In genomic region chr17:12136646-12137045, GRCh38 we compare ENCODE assay signal across 26 cellular contexts.
DNase-seq lines count a peak whose midpoint lies in the region; ATAC-seq and TF ChIP-seq lines count a peak whose summit lies in the region.
"Had no signal": no experiment of that assay in that cellular context is flagged by ENCODE, and none has a peak within 500 bp of the region (broad histone marks: within the 10 kb centered on the region; RNA-seq: fewer than 3 reads in every experiment).

No MANE protein-coding gene starts in this region.

- peaks cover 30% of the 10 kb centered on the region for H3K36me3 Mint-ChIP-seq in chondrocyte (ENCODE audit: low read depth)

- H2BK5ac ChIP-seq in trophoblast cell (ENCODE audit: low read depth, low read length, poor library complexity), result no peak overlapping the region

- H3K14ac ChIP-seq in trophoblast cell (ENCODE audit: low read length), result no peak overlapping the region

- in situ Hi-C loops in astrocyte of the cerebellum (cut with HindIII; ENCODE audit: low sequenced_read_pairs), result no loop called here
- in situ Hi-C loops in astrocyte of the spinal cord (cut with HindIII; ENCODE audit: low sequenced_read_pairs), result no loop called here

- no peak overlapping the region for H3K27ac Mint-ChIP-seq in chondrocyte (ENCODE audit: unreplicated experiment)
- H3K27ac Mint-ChIP-seq: CD14-positive monocyte; CD4-positive, alpha-beta memory T cell; CD4-positive, CD25-positive, alpha-beta regulatory T cell had no signal

- no peak overlapping the region for H2BK12ac ChIP-seq in trophoblast cell (ENCODE audit: low read length)

- no peak overlapping the region for H2AFZ ChIP-seq in trophoblast cell (ENCODE audit: insufficient read depth, low read length, poor library complexity)

- H4K8ac ChIP-seq in trophoblast cell (ENCODE audit: low read depth, low read length), result no peak overlapping the region

- H3K9me3 Mint-ChIP-seq in chondrocyte (ENCODE audit: low read depth), result peaks cover 20% of the 10 kb centered on the region

- no peak for TF ChIP-seq CTCF in astrocyte of the cerebellum (IDR thresholded peaks at IDR 0.05; ENCODE audit: low read depth, low read length, missing control alignments)
- TF ChIP-seq CTCF in astrocyte of the spinal cord (IDR thresholded peaks at IDR 0.05; ENCODE audit: low read depth, low read length), result no peak
- no peak for TF ChIP-seq CTCF in sigmoid colon (IDR thresholded peaks at IDR 0.05)
- no peak for TF ChIP-seq CTCF in chondrocyte (IDR thresholded peaks at IDR 0.05)

- no peak overlapping the region for H3K27ac ChIP-seq in sigmoid colon
- no peak overlapping the region for H3K27ac ChIP-seq in trophoblast cell (ENCODE audit: low read depth, low read length)
- H3K27ac ChIP-seq: BLaER1 had no signal

- H3K36me3 ChIP-seq in sigmoid colon, result peaks cover 5 to 32% (median 13%) of the 10 kb centered on the region in 4 donors
- peaks cover 0 to 11% of the 10 kb centered on the region in 2 experiments for H3K36me3 ChIP-seq in trophoblast cell (ENCODE audit: control insufficient read depth in 1 of 2, insufficient read depth in 2 of 2, low read length in 2 of 2)
- H3K36me3 ChIP-seq: BE2C had no signal

- H3K4me1 ChIP-seq in sigmoid colon (no peaks in the 10 kb centered on the region), trophoblast cell (ENCODE audit: control insufficient read depth in 1 of 2, insufficient read depth in 2 of 2, low read length in 2 of 2) (peaks cover 3 to 9% of the 10 kb centered on the region in 2 experiments)
- H3K4me1 ChIP-seq: BE2C, BLaER1 had no signal

- H3K79me1 ChIP-seq in trophoblast cell (ENCODE audit: low read length), result no peaks in the 10 kb centered on the region

- H3K79me2 ChIP-seq in trophoblast cell (ENCODE audit: control insufficient read depth, insufficient read depth, low read length, poor library complexity), result no peaks in the 10 kb centered on the region

- H3K4me2 ChIP-seq in trophoblast cell (ENCODE audit: low read length), result no peak overlapping the region
- H3K4me2 ChIP-seq: BLaER1 had no signal

- H4K12ac ChIP-seq in trophoblast cell (ENCODE audit: low read depth, low read length), result no peak overlapping the region

- intact Hi-C loops in sigmoid colon (cut with DNase I), result no loop called here

- H3K23ac ChIP-seq in trophoblast cell (ENCODE audit: low read length), result no peak overlapping the region

- H3K18ac ChIP-seq in trophoblast cell (ENCODE audit: low read length), result no peak overlapping the region

- H2AK5ac ChIP-seq in trophoblast cell (ENCODE audit: low read length), result no peak overlapping the region

- no peak overlapping the region for H3K4me3 ChIP-seq in astrocyte of the cerebellum (ENCODE audit: low read depth, low read length)
- no peak overlapping the region for H3K4me3 ChIP-seq in astrocyte of the spinal cord (ENCODE audit: low read depth, low read length)
- H3K4me3 ChIP-seq in sigmoid colon, result no peak overlapping the region
- no peak overlapping the region for H3K4me3 ChIP-seq in trophoblast cell (ENCODE audit: low read depth, low read length)
- H3K4me3 ChIP-seq: BLaER1, GM12878 had no signal

- DNase-seq in astrocyte of the cerebellum (ENCODE audit: low read depth) (peak; percentile 22), astrocyte of the spinal cord (ENCODE audit: low read depth, low spot score) (peak; percentile 24), iris pigment epithelial cell (ENCODE audit: low read depth) (peak; percentile 1), non-pigmented ciliary epithelial cell (ENCODE audit: low read depth) (peak; percentile 36), sigmoid colon (no peak), chondrocyte (ENCODE audit: low spot score) (no peak), trophoblast cell (no peak)
- DNase-seq: 8988T; ACHN; BE2C; C1 segment of cervical spinal cord; CD4-positive, alpha-beta memory T cell; CD4-positive, CD25-positive, alpha-beta regulatory T cell; CD8-positive, alpha-beta memory T cell; COR-L47; DMS 273 treated with DMSO at 0.1 percent for 48 hours; DMS153; DMS53; DMS79; DND-41; EL; GDM1 had no signal

- no peak overlapping the region for H3K4me3 Mint-ChIP-seq in chondrocyte (ENCODE audit: unreplicated experiment)
- H3K4me3 Mint-ChIP-seq: CD14-positive monocyte; CD4-positive, alpha-beta memory T cell; CD4-positive, CD25-positive, alpha-beta regulatory T cell; CD8-positive, alpha-beta memory T cell had no signal

- TF ChIP-seq POLR2A in sigmoid colon (IDR thresholded peaks at IDR 0.05) (no peak), GM18505 (IDR thresholded peaks at IDR 0.05; ENCODE audit: borderline replicate concordance, extremely low read depth, insufficient read depth, insufficient read length) (no peak)

- H3K4ac ChIP-seq in trophoblast cell (ENCODE audit: low read depth, low read length), result no peak overlapping the region

- TF ChIP-seq EP300 in sigmoid colon (IDR thresholded peaks at IDR 0.05), result no peak

- no peak overlapping the region for H2BK120ac ChIP-seq in trophoblast cell (ENCODE audit: insufficient read depth, low read length, poor library complexity)

- no peak for ATAC-seq in GM18505 (IDR thresholded peaks at IDR 0.05; ENCODE audit: unreplicated experiment)
- ATAC-seq: GM12878 had no signal

- no peak overlapping the region for H4K91ac ChIP-seq in trophoblast cell (ENCODE audit: low read depth, low read length)

- H3K27me3 ChIP-seq in sigmoid colon (no peaks in the 10 kb centered on the region), trophoblast cell (ENCODE audit: insufficient read depth, low read length) (no peaks in the 10 kb centered on the region)
- H3K27me3 ChIP-seq: BE2C, BLaER1 had no signal

- peaks cover 13% of the 10 kb centered on the region for H3K4me1 Mint-ChIP-seq in chondrocyte (ENCODE audit: low read depth)
- H3K4me1 Mint-ChIP-seq: CD14-positive monocyte; CD4-positive, alpha-beta memory T cell had no signal

- H3K27me3 Mint-ChIP-seq in chondrocyte (ENCODE audit: low read depth), result no peaks in the 10 kb centered on the region
- H3K27me3 Mint-ChIP-seq: CD4-positive, alpha-beta memory T cell; CD4-positive, CD25-positive, alpha-beta regulatory T cell; CD8-positive, alpha-beta memory T cell had no signal

- peaks cover 0 to 2% (median 0%) of the 10 kb centered on the region in 4 donors for H3K9me3 ChIP-seq in sigmoid colon
- H3K9me3 ChIP-seq in trophoblast cell (ENCODE audit: insufficient read depth, low read depth, low read length), result no peaks in the 10 kb centered on the region
- H3K9me3 ChIP-seq: BE2C had no signal

- H3K9ac ChIP-seq in trophoblast cell (ENCODE audit: low read length), result no peak overlapping the region
- H3K9ac ChIP-seq: BLaER1 had no signal

Comparison
In these comparisons a context has a peak if more than half of its experiments do, and no peak if none do; other contexts are left out.
1. DNase-seq: peak in astrocyte of the cerebellum (single experiment), astrocyte of the spinal cord (single experiment), iris pigment epithelial cell (single experiment) and non-pigmented ciliary epithelial cell (single experiment); none in sigmoid colon (single experiment), chondrocyte (single experiment) and trophoblast cell (0 of 2).